ENCODE assay signal across 8 cellular contexts in the genomic region with DNA sequence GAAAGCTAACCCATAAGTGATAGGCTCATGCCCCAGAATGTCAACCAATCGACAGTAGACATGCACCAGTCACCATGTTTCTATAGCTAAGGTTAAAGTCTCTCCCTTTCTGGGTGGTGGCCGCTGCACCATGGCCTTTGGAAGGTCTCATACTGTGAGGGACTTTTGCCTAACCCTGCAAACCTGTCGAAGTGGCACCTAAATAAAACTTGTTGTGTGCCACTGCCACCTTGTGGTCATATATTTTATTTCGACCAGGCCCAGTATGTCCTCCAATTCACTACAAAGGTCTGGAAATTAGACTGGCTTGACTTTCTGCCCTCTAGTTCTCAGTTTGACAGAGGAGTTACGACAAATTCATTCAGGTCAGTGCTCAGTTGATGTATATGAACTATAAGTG.
DNase-seq lines count a peak whose midpoint lies in the region; ATAC-seq and TF ChIP-seq lines count a peak whose summit lies in the region.

No MANE protein-coding gene starts in this region.

- no peaks in the 10 kb centered on the region for H3K36me3 ChIP-seq in SJCRH30
- no peaks in the 10 kb centered on the region for H3K36me3 ChIP-seq in body of pancreas (replicated peaks in 1 of 2; ENCODE audit: insufficient read depth in 1 of 2, low read depth in 2 of 2)
- H3K36me3 ChIP-seq in stomach = no peaks in the 10 kb centered on the region

- H3K9me3 ChIP-seq in SJCRH30 (replicated peaks) (no peaks in the 10 kb centered on the region), body of pancreas (no peaks in the 10 kb centered on the region), stomach (no peaks in the 10 kb centered on the region)

- no peak overlapping the region for H3K4me3 ChIP-seq in SJCRH30
- H3K4me3 ChIP-seq in body of pancreas = no peak overlapping the region
- no peak overlapping the region for H3K4me3 ChIP-seq in stomach

- WGBS in body of pancreas, 2 donors = 36 to 38% methylated on average over 4 to 5 of the region's 5 CpGs
- WGBS in stomach, 5 donors = 21 to 44% (median 27%) methylated on average over 5 of the region's 5 CpGs

- H3K27ac ChIP-seq in SJCRH30 (no peak overlapping the region), body of pancreas (no peak overlapping the region), stomach (no peak overlapping the region)

- intact Hi-C loops in body of pancreas (cut with DNase I) = no loop called here
- intact Hi-C loops in stomach (cut with DNase I; ENCODE audit: low total_unique reads) = no loop called here

- ATAC-seq in GM21619 (IDR thresholded peaks at IDR 0.05; ENCODE audit: unreplicated experiment) = peak; percentile 82
- no peak for ATAC-seq in body of pancreas
- peak; percentile 86 for ATAC-seq in left lobe of liver

- TF ChIP-seq CTCF in body of pancreas (IDR thresholded peaks at IDR 0.05) (peak in 6 of 7 experiments; percentile 11 to 59 (median 31)), stomach (IDR thresholded peaks at IDR 0.05) (peak in 3 of 7 experiments; percentile 24 to 39 (median 38))

- TF ChIP-seq EP300 in stomach (IDR thresholded peaks at IDR 0.05) = no peak

- TF ChIP-seq POLR2A in body of pancreas (IDR thresholded peaks at IDR 0.05) (no peak), stomach (IDR thresholded peaks at IDR 0.05) (no peak)

- DNase-seq in NCI-H446 (lab: John Stamatoyannopoulos, UW) (peak; percentile 1 to 51), NCI-H446 treated with DMSO at 0.1 percent for 48 hours (lab: John Stamatoyannopoulos, UW) (no peak), HuH-7.5 (ENCODE audit: low spot score) (peak; percentile 6), SJCRH30 (peak; percentile 27 to 65), body of pancreas (peak; percentile 18 to 55 (median 22)), left lobe of liver (ENCODE audit: low spot score) (peak; percentile 34), stomach (peak; percentile 37)

- H3K27me3 ChIP-seq in SJCRH30 (no peaks in the 10 kb centered on the region), body of pancreas (no peaks in the 10 kb centered on the region), stomach (no peaks in the 10 kb centered on the region)

- no peaks in the 10 kb centered on the region for H3K4me1 ChIP-seq in SJCRH30
- H3K4me1 ChIP-seq in body of pancreas = no peaks in the 10 kb centered on the region
- no peaks in the 10 kb centered on the region for H3K4me1 ChIP-seq in stomach
